In genomic region chr9:94865599-94866456, GRCh38 we compare ENCODE assay signal across 9 cellular contexts.
DNase-seq lines count a peak whose midpoint lies in the region; ATAC-seq and TF ChIP-seq lines count a peak whose summit lies in the region.
"Had no signal": no experiment of that assay in that cellular context is flagged by ENCODE, and none has a peak within 500 bp of the region (broad histone marks: within the 10 kb centered on the region; RNA-seq: fewer than 3 reads in every experiment).

No MANE protein-coding gene starts in this region.

- no peaks in the 10 kb centered on the region for H3K27me3 ChIP-seq in brain microvascular endothelial cell (replicated peaks)

- peaks cover 2% of the 10 kb centered on the region for H3K36me3 Mint-ChIP-seq in stimulated activated effector memory CD8-positive, alpha-beta T cell treated with anti-CD3 and anti-CD28 coated beads, Interleukin-12 subunit alpha, Interleukin-12 subunit beta, amount 100 ng/mL, for 72 hours

- H3K4me1 Mint-ChIP-seq in stimulated activated effector memory CD8-positive, alpha-beta T cell treated with anti-CD3 and anti-CD28 coated beads, Interleukin-12 subunit alpha, Interleukin-12 subunit beta, amount 100 ng/mL, for 72 hours: peaks cover 46% of the 10 kb centered on the region

- H3K27ac ChIP-seq in brain microvascular endothelial cell: peak overlapping the region; percentile 99

- H3K27ac Mint-ChIP-seq in stimulated activated effector memory CD8-positive, alpha-beta T cell treated with anti-CD3 and anti-CD28 coated beads, Interleukin-12 subunit alpha, Interleukin-12 subunit beta, amount 100 ng/mL, for 72 hours: no peak overlapping the region

- no peak overlapping the region for H3K4me3 ChIP-seq in brain microvascular endothelial cell (ENCODE audit: low read depth, low read length)
- H3K4me3 ChIP-seq: GM12878 had no signal

- TF ChIP-seq CTCF in brain microvascular endothelial cell (IDR thresholded peaks at IDR 0.05; ENCODE audit: low read depth, low read length, missing control alignments): no peak

- in situ Hi-C loops in brain microvascular endothelial cell (cut with HindIII; ENCODE audit: low pct_ligation_motif_present, low sequenced_read_pairs): no loop called here

- no peak for ATAC-seq in stimulated activated effector memory CD8-positive, alpha-beta T cell treated with anti-CD3 and anti-CD28 coated beads, Interleukin-12 subunit alpha, Interleukin-12 subunit beta, amount 100 ng/mL, for 72 hours
- ATAC-seq: GM12878 had no signal

- H3K9me3 Mint-ChIP-seq in stimulated activated effector memory CD8-positive, alpha-beta T cell treated with anti-CD3 and anti-CD28 coated beads, Interleukin-12 subunit alpha, Interleukin-12 subunit beta, amount 100 ng/mL, for 72 hours: peaks cover under 1% of the 10 kb centered on the region

- DNase-seq in NCI-H2029 (lab: John Stamatoyannopoulos, UW) (peak; percentile 50), brain microvascular endothelial cell (no peak), left kidney (ENCODE audit: low read depth, low spot score) (peak; percentile 51), superior temporal gyrus (ENCODE audit: extremely low spot score) (peak; percentile 80), NCI-H2196 treated with DMSO at 0.1 percent for 48 hours (lab: John Stamatoyannopoulos, UW; ENCODE audit: unreplicated experiment) (no peak), cortex of kidney (lab: John Stamatoyannopoulos, UW) (no peak)
- no peak for DNase-seq in stimulated activated effector memory CD8-positive, alpha-beta T cell treated with anti-CD3 and anti-CD28 coated beads, Interleukin-12 subunit alpha, Interleukin-12 subunit beta, amount 100 ng/mL, for 72 hours (ENCODE audit: low spot score in 2 of 2)
- DNase-seq in activated naive CD4-positive, alpha-beta T cell treated with Interleukin-2 at 50 U/mL for 16 hours: no peak

- no peak overlapping the region for H3K4me3 Mint-ChIP-seq in stimulated activated effector memory CD8-positive, alpha-beta T cell treated with anti-CD3 and anti-CD28 coated beads, Interleukin-12 subunit alpha, Interleukin-12 subunit beta, amount 100 ng/mL, for 72 hours

- H3K36me3 ChIP-seq in brain microvascular endothelial cell (replicated peaks): no peaks in the 10 kb centered on the region

Comparison
In these comparisons a context has a peak if more than half of its experiments do, and no peak if none do; other contexts are left out.
1. DNase-seq: peak in NCI-H2029 (single experiment), left kidney (single experiment) and superior temporal gyrus (single experiment); none in brain microvascular endothelial cell (single experiment), stimulated activated effector memory CD8-positive, alpha-beta T cell treated with anti-CD3 and anti-CD28 coated beads, Interleukin-12 subunit alpha, Interleukin-12 subunit beta, amount 100 ng/mL, for 72 hours (0 of 2), NCI-H2196 treated with DMSO at 0.1 percent for 48 hours (single experiment), cortex of kidney (single experiment) and activated naive CD4-positive, alpha-beta T cell treated with Interleukin-2 at 50 U/mL for 16 hours (single experiment).